ENCODE assay signal across 19 cellular contexts in the genomic region with DNA sequence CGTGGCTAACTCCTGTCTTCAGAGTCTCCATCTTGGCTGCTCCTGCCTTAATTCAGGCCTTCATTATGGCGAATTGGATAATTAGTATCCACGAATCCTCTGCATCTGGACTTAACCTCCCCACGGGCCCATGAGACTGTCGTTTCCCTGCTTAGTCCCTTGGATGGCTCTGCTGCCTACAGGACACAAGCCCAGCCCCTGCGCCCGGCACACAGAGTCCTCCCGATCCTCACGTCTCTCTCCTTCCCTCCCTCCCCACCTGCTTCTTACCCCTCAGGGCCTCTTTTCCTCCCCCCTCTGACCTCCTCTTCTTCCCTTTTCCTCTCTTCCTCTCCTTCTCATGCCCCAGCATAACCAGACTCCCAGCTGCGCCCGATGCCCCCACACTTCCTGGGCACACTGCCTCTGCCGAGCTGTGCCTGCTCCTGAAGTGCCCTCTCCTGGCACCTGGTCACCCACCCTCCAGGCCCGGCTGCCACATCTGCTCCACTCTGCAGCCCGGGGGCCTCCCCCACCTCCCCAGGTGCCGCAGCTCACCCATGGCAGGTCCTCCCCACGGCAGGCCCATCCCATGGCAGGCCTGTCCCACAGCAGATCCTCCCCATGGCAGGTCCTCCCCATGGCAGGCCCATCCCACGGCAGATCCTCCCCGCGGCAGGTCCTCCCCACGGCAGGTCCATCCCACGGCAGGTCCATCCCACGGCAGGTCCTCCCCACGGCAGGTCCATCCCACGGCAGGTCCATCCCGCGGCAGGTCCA.
"Had no signal": no experiment of that assay in that cellular context is flagged by ENCODE, and none has a peak within 500 bp of the region (broad histone marks: within the 10 kb centered on the region; RNA-seq: fewer than 3 reads in every experiment).

No MANE protein-coding gene starts in this region.

- H3K27ac ChIP-seq: cardiac muscle cell, colonic mucosa, foreskin keratinocyte, tibial artery had no signal

- H3K9me3 ChIP-seq: colonic mucosa, pancreas, tibial artery, vagina had no signal

- H3K27ac Mint-ChIP-seq: activated CD4-positive, alpha-beta memory T cell treated with anti-CD3 and anti-CD28 coated beads for 36 hours; activated CD8-positive, alpha-beta memory T cell treated with anti-CD3 and anti-CD28 coated beads, Interleukin-2, amount 10 ng/mL, durations not matched to agents 7 days and 5 days; activated naive CD4-positive, alpha-beta T cell treated with anti-CD3 and anti-CD28 coated beads, Interleukin-2, amount 10 ng/mL, durations not matched to agents 7 days and 5 days; stimulated activated naive B cell treated with anti-CD40 and anti-IgM and Interleukin-4, amounts not matched to agents 10 μg/mL and 1 μg/mL and 100 μg/mL, for 72 hours had no signal

- H3K27me3 Mint-ChIP-seq: activated CD8-positive, alpha-beta memory T cell treated with anti-CD3 and anti-CD28 coated beads, Interleukin-2, amount 10 ng/mL, durations not matched to agents 7 days and 5 days had no signal

- H3K4me3 Mint-ChIP-seq: activated CD4-positive, alpha-beta memory T cell treated with anti-CD3 and anti-CD28 coated beads for 36 hours; activated CD8-positive, alpha-beta memory T cell treated with anti-CD3 and anti-CD28 coated beads, Interleukin-2, amount 10 ng/mL, durations not matched to agents 7 days and 5 days; activated naive CD4-positive, alpha-beta T cell treated with anti-CD3 and anti-CD28 coated beads, Interleukin-2, amount 10 ng/mL, durations not matched to agents 7 days and 5 days; immature natural killer cell; stimulated activated naive B cell treated with anti-CD40 and anti-IgM and Interleukin-4, amounts not matched to agents 10 μg/mL and 1 μg/mL and 100 μg/mL, for 72 hours had no signal

- H3K27me3 ChIP-seq: cardiac muscle cell, colonic mucosa, pancreas, vagina had no signal

- H3K9me3 Mint-ChIP-seq: activated CD4-positive, alpha-beta memory T cell treated with anti-CD3 and anti-CD28 coated beads for 36 hours; activated naive CD4-positive, alpha-beta T cell treated with anti-CD3 and anti-CD28 coated beads, Interleukin-2, amount 10 ng/mL, durations not matched to agents 7 days and 5 days; immature natural killer cell; stimulated activated naive B cell treated with anti-CD40 and anti-IgM and Interleukin-4, amounts not matched to agents 10 μg/mL and 1 μg/mL and 100 μg/mL, for 72 hours had no signal

- H3K36me3 ChIP-seq: cardiac muscle cell, colonic mucosa, tibial artery, vagina had no signal

- H3K4me3 ChIP-seq: cardiac muscle cell, colonic mucosa, pancreas, tibial artery, vagina had no signal

- H3K36me3 Mint-ChIP-seq: activated CD4-positive, alpha-beta memory T cell treated with anti-CD3 and anti-CD28 coated beads for 36 hours; activated CD8-positive, alpha-beta memory T cell treated with anti-CD3 and anti-CD28 coated beads, Interleukin-2, amount 10 ng/mL, durations not matched to agents 7 days and 5 days; activated naive CD4-positive, alpha-beta T cell treated with anti-CD3 and anti-CD28 coated beads, Interleukin-2, amount 10 ng/mL, durations not matched to agents 7 days and 5 days; immature natural killer cell had no signal

- H3K4me1 ChIP-seq: colonic mucosa, foreskin keratinocyte, pancreas, tibial artery had no signal

- DNase-seq: activated CD4-positive, alpha-beta memory T cell treated with anti-CD3 and anti-CD28 coated beads for 36 hours; activated CD4-positive, alpha-beta T cell treated with anti-CD3 and anti-CD28 coated beads for 1 hour; activated CD8-positive, alpha-beta memory T cell treated with anti-CD3 and anti-CD28 coated beads, Interleukin-2, amount 10 ng/mL, durations not matched to agents 7 days and 5 days; activated naive CD4-positive, alpha-beta T cell treated with anti-CD3 and anti-CD28 coated beads, Interleukin-2, amount 10 ng/mL, durations not matched to agents 7 days and 5 days; activated T-cell treated with anti-CD3 and anti-CD28 coated beads, Interleukin-2, amount 50 U/mL, for 1 hour; colonic mucosa; effector CD4-positive, alpha-beta T cell; foreskin keratinocyte; immature natural killer cell; mesenchymal stem cell; stimulated activated CD4-positive, alpha-beta T cell treated with anti-CD3 and anti-CD28 coated beads, Interleukin-2, amount 100 ng/mL, for 48 hours; stimulated activated naive B cell treated with anti-CD40 and anti-IgM and Interleukin-4, amounts not matched to agents 10 μg/mL and 1 μg/mL and 100 μg/mL, for 72 hours; T-helper 1 cell; T1000; tibial artery had no signal

- ATAC-seq: activated CD8-positive, alpha-beta memory T cell treated with anti-CD3 and anti-CD28 coated beads, Interleukin-2, amount 10 ng/mL, durations not matched to agents 7 days and 5 days; foreskin keratinocyte; pancreas; SK-N-SH treated with all-trans-retinoic acid at 6 μM for 48 hours; stimulated activated naive B cell treated with anti-CD40 and anti-IgM and Interleukin-4, amounts not matched to agents 10 μg/mL and 1 μg/mL and 100 μg/mL, for 72 hours had no signal

- H3K4me1 Mint-ChIP-seq: activated CD8-positive, alpha-beta memory T cell treated with anti-CD3 and anti-CD28 coated beads, Interleukin-2, amount 10 ng/mL, durations not matched to agents 7 days and 5 days; activated naive CD4-positive, alpha-beta T cell treated with anti-CD3 and anti-CD28 coated beads, Interleukin-2, amount 10 ng/mL, durations not matched to agents 7 days and 5 days; immature natural killer cell had no signal
